In the genomic region with DNA sequence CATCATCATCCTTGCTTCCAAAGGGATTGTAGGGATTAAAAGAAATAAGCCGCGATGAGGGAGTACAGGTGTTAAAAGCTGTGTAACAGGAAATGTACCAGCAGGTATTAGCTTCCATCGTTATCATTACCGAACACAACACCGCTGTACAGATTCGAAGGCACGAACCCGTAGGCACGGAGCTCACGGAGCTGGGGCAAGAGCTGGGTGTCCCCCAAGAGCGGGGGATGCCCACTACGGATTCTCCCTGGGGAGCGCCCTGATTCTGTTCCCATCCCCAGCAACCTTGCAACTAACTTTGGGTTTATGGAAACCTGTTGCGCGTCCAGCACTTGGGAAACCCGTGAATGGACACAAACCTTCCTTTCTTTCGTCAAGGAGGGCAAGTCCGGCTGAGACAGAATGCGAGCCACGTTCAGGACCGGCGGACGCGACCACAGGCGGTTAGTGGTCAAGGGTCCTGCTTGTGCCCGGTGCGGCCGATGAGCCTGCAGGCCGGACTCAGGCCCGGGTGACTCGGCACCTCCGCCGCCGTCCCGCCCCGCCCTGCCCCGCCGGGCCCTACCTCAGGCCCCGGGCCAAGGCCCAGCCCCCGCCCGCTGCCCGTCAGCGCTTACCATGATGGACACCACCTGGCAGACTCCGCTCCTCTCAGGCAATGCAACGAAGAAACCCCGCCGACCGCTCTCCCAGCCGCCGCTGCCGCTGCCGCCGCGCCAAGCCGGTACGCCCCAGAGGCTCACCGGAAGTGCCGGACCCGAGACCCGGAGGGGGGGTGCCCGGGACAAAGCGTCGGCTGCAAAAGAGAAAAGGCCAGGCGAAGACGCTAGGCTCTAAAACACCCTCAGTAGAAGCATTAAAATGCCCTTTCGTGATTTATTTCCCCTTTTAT, we compare ENCODE assay signal across 8 cellular contexts. TPM values are rescaled to one million over a fixed set of nuclear protein-coding genes. Genes with fewer than 3 reads are reported as not detected.
DNase-seq lines count a peak whose midpoint lies in the region; ATAC-seq lines count a peak whose summit lies in the region.

A gene with protein sequence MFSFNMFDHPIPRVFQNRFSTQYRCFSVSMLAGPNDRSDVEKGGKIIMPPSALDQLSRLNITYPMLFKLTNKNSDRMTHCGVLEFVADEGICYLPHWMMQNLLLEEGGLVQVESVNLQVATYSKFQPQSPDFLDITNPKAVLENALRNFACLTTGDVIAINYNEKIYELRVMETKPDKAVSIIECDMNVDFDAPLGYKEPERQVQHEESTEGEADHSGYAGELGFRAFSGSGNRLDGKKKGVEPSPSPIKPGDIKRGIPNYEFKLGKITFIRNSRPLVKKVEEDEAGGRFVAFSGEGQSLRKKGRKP (minus strand): TSS at position 728 of the 892 bp plus-strand sequence. CDS start 108 bp downstream, at position 620.

- peak within 1 kb of the TSS; percentile 100 for H3K27ac ChIP-seq in cingulate gyrus (ENCODE audit: low read depth, low read length)

- peak; percentile 56 for ATAC-seq in GM18511 (IDR thresholded peaks at IDR 0.05; ENCODE audit: unreplicated experiment)
- peak; percentile 48 for ATAC-seq in HG03025 (IDR thresholded peaks at IDR 0.05; ENCODE audit: low FRiP score, unreplicated experiment)
- ATAC-seq in left colon = peak; percentile 75

- DNase-seq in 8988T (peak; percentile 44), NCI-H2227 treated with DMSO at 0.1 percent for 48 hours (lab: John Stamatoyannopoulos, UW) (peak; percentile 98), left colon (peak; percentile 84 to 86)
- DNase-seq in activated CD4-positive, alpha-beta T cell treated with anti-CD3 and anti-CD28 coated beads for 48 hours = peak; percentile 87
- peak; percentile 79 to 82 for DNase-seq in stimulated activated CD4-positive, alpha-beta T cell treated with anti-CD3 and anti-CD28 coated beads, Interleukin-2, amount 100 ng/mL, for 24 hours

- intact Hi-C loops in left colon (cut with DNase I, micrococcal nuclease) = no loop called here

RNA-seq across cellular contexts. Expression of the gene that starts here (rescaled TPM):
- 10 to 100 TPM; 48.8 to 51.8 TPM for total RNA-seq in left colon

Comparison
In these comparisons a context has a peak if more than half of its experiments do, and no peak if none do; other contexts are left out.
1. Peak in every context shown above with its lines: DNase-seq, ATAC-seq and H3K27ac ChIP-seq.
2. DNase-seq: peak in every context shown above with its lines; median percentile 98 in NCI-H2227 treated with DMSO at 0.1 percent for 48 hours; 87 in activated CD4-positive, alpha-beta T cell treated with anti-CD3 and anti-CD28 coated beads for 48 hours; 85 in left colon; 80 in stimulated activated CD4-positive, alpha-beta T cell treated with anti-CD3 and anti-CD28 coated beads, Interleukin-2, amount 100 ng/mL, for 24 hours; 44 in 8988T.